In genomic region chr9:107425110-107426025, GRCh38 we compare ENCODE assay signal across 8 cellular contexts.
A peak's percentile ranks its signal among the peaks of the same experiment; 100 is the strongest.
DNase-seq lines count a peak whose midpoint lies in the region; ATAC-seq and TF ChIP-seq lines count a peak whose summit lies in the region.

No MANE protein-coding gene starts in this region.

- peak; percentile 69 for ATAC-seq in HG03108 (IDR thresholded peaks at IDR 0.05; ENCODE audit: unreplicated experiment)
- peak; percentile 95 for ATAC-seq in sciatic nerve

- H3K9me3 ChIP-seq in ascending aorta: no peaks in the 10 kb centered on the region

- H3K4me1 ChIP-seq in ascending aorta: peaks cover 0 to 7% of the 10 kb centered on the region in 2 donors

- H3K36me3 ChIP-seq in ascending aorta: no peaks in the 10 kb centered on the region

- intact Hi-C loops in ascending aorta (cut with DNase I): no loop called here
- intact Hi-C loops in sciatic nerve (cut with DNase I): no loop called here

- DNase-seq in DMS 273 (lab: John Stamatoyannopoulos, UW; ENCODE audit: unreplicated experiment) (peak; percentile 88), DMS 273 treated with DMSO at 0.1 percent for 48 hours (lab: John Stamatoyannopoulos, UW) (no peak), T follicular helper cell (ENCODE audit: low read depth) (peak; percentile 14), ascending aorta (ENCODE audit: low spot score in 2 of 2) (peak; percentile 42 to 94), hippocampal formation (lab: John Stamatoyannopoulos, UW) (peak; percentile 10 to 30), sciatic nerve (ENCODE audit: low spot score) (peak; percentile 91), NCI-H774 (lab: John Stamatoyannopoulos, UW) (no peak)

- H3K4me3 ChIP-seq in ascending aorta: peak overlapping the region; percentile 18 to 53

- peak; percentile 71 to 95 (median 94) for TF ChIP-seq CTCF in ascending aorta (IDR thresholded peaks at IDR 0.05)

- H3K27ac ChIP-seq in ascending aorta: peak overlapping the region; percentile 48 to 50

- no peaks in the 10 kb centered on the region for H3K27me3 ChIP-seq in ascending aorta

Comparison
In these comparisons a context has a peak if more than half of its experiments do, and no peak if none do; other contexts are left out.
1. DNase-seq: peak in DMS 273 (single experiment), T follicular helper cell (single experiment), ascending aorta (2 of 2), hippocampal formation (2 of 2) and sciatic nerve (single experiment); none in DMS 273 treated with DMSO at 0.1 percent for 48 hours (single experiment) and NCI-H774 (single experiment).